ENCODE assay signal across 1 cellular context in genomic region chr1:240497908-240498307, GRCh38.
TF ChIP-seq lines count a peak whose summit lies in the region.

No MANE protein-coding gene starts in this region.

TF ChIP-seq in IMR-90, 13 proteins besides CTCF, POLR2A, EP300 and RAD21 (continued from another document):
- TF ChIP-seq, protein P1, sequence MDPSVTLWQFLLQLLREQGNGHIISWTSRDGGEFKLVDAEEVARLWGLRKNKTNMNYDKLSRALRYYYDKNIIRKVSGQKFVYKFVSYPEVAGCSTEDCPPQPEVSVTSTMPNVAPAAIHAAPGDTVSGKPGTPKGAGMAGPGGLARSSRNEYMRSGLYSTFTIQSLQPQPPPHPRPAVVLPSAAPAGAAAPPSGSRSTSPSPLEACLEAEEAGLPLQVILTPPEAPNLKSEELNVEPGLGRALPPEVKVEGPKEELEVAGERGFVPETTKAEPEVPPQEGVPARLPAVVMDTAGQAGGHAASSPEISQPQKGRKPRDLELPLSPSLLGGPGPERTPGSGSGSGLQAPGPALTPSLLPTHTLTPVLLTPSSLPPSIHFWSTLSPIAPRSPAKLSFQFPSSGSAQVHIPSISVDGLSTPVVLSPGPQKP (IDR thresholded peaks at IDR 0.05; ENCODE audit: borderline replicate concordance, low read depth, low read length): no peak
- TF ChIP-seq MXI1 (IDR thresholded peaks at IDR 0.05; ENCODE audit: borderline replicate concordance, low read depth, low read length): no peak
- no peak for TF ChIP-seq NFE2L2 (IDR thresholded peaks at IDR 0.05; ENCODE audit: low read depth, low read length)
- TF ChIP-seq CEBPB (IDR thresholded peaks at IDR 0.05; ENCODE audit: low read depth, low read length): no peak
- no peak for TF ChIP-seq RFX5 (IDR thresholded peaks at IDR 0.05; ENCODE audit: low read depth, low read length)
TF ChIP-seq in IMR-90: peak in this region for 0.
